In the genomic region with DNA sequence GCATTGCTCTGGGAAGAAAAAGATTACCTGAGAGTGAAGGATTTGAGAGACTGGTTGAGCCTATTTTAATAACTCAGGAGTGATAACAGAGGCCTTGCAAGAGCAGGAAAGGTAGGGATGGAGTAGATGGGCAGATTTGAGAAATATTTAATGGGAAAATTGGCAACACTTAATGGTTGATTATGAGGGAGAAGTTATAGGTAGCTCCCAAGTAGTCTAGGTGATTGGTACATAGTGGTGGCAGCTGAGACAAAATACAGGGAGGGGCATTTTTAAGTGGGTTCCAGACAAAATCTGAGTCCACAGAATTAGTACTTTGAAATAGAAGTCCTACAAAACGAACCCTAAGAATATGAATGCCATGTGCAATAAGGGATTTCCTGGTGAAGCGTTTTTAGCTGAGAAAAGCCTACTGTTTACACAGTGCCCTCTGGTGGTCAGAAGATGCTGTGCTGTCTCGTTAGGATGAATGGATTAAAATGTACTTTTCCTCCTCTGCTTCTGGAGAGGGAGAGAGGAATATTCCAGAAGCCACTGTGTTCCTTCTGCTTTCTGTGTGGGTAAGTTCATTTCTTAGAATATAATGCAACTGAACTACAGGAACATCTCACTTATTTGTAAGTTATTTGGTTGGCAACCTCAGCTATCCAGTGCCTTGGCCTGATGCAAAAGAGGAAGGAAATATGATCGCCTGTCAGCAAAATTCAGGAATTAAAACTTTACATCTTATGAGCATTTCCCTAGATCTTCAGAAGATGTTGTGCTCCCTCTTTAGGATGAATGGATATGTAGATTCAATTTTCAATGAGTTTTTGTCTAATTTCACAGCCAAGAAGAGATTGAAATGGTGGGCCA, we compare ENCODE assay signal across 8 cellular contexts. TPM values are rescaled to one million over a fixed set of nuclear protein-coding genes. Genes with fewer than 3 reads are reported as not detected.
DNase-seq lines count a peak whose midpoint lies in the region; ATAC-seq and TF ChIP-seq lines count a peak whose summit lies in the region.

No MANE protein-coding gene starts in this region.

- H3K36me3 Mint-ChIP-seq in type B pancreatic cell, result peaks cover 7% of the 10 kb centered on the region

- H3K27ac Mint-ChIP-seq in type B pancreatic cell, result peak overlapping the region; percentile 13

- H3K9me3 ChIP-seq in MG63 (no peaks in the 10 kb centered on the region), RWPE2 (ENCODE audit: severe bottlenecking) (no peaks in the 10 kb centered on the region)

- peaks cover 38% of the 10 kb centered on the region for H3K4me1 ChIP-seq in RWPE2 (ENCODE audit: insufficient read depth, poor library complexity, severe bottlenecking)

- H3K27me3 ChIP-seq in MG63, result no peaks in the 10 kb centered on the region
- H3K27me3 ChIP-seq in RWPE2 (ENCODE audit: insufficient read depth, poor library complexity, severe bottlenecking), result no peaks in the 10 kb centered on the region

- H3K27me3 Mint-ChIP-seq in type B pancreatic cell, result no peaks in the 10 kb centered on the region

- ATAC-seq in RWPE2 (ENCODE audit: low read depth) (peak; percentile 46), omental fat pad (ENCODE audit: low FRiP score) (peak; percentile 45), HG02852 (IDR thresholded peaks at IDR 0.05; ENCODE audit: unreplicated experiment) (no peak)

- peaks cover 12% of the 10 kb centered on the region; the same call in 1 of the 2 replicates for H3K36me3 ChIP-seq in MG63
- peaks cover 14% of the 10 kb centered on the region for H3K36me3 ChIP-seq in RWPE2 (ENCODE audit: low read depth)

- DNase-seq in ELR (ENCODE audit: low read depth) (peak; percentile 82), MG63 (peak; percentile 12), RWPE2 (ENCODE audit: low spot score) (no peak), foreskin fibroblast (peak; percentile 50 to 85), omental fat pad (ENCODE audit: low spot score) (peak; percentile 79), type B pancreatic cell (ENCODE audit: extremely low spot score, unreplicated experiment) (no peak)
- DNase-seq in activated gamma-delta T cell treated with anti-CD3 and anti-CD28 coated beads, Interleukin-2, amount 50 U/mL, for 16 hours (ENCODE audit: low read depth), result peak; percentile 61

- TF ChIP-seq CTCF in RWPE2 (IDR thresholded peaks at IDR 0.05; ENCODE audit: poor library complexity, severe bottlenecking), result peak; percentile 99
- peak; percentile 89 for TF ChIP-seq CTCF in foreskin fibroblast (IDR thresholded peaks at IDR 0.05; ENCODE audit: low read depth, low read length)
- TF ChIP-seq CTCF in omental fat pad (IDR thresholded peaks at IDR 0.05), result peak in 2 of 3 donors; percentile 13 to 56
- peak; percentile 96 for TF ChIP-seq CTCF in type B pancreatic cell (conservative IDR thresholded peaks at IDR 0.05)

- H3K4me1 Mint-ChIP-seq in type B pancreatic cell (ENCODE audit: unreplicated experiment), result peaks cover 42% of the 10 kb centered on the region

- H3K9me3 Mint-ChIP-seq in type B pancreatic cell, result no peaks in the 10 kb centered on the region

- no peak overlapping the region for H3K4me3 Mint-ChIP-seq in type B pancreatic cell

- H3K27ac ChIP-seq in RWPE2 (ENCODE audit: poor library complexity, severe bottlenecking), result peak overlapping the region; percentile 29

- H3K4me3 ChIP-seq in MG63 (no peak overlapping the region), RWPE2 (ENCODE audit: severe bottlenecking) (no peak overlapping the region), foreskin fibroblast (ENCODE audit: low read depth in 1 of 2, low read length in 2 of 2) (no peak overlapping the region)

RNA-seq across cellular contexts. Expression of gene ZBTB1, which starts 6.5 kb away (rescaled TPM):
- total RNA-seq in MG63 (2014; rRNA removed; shearing (Covaris generic); ENCODE audit: low replicate concordance), result 16.8 and 28.1 TPM in 2 replicates
- total RNA-seq in omental fat pad (10 to 100 TPM; 35.9 to 54.2 (median 43.7) TPM), type B pancreatic cell (ENCODE audit: low replicate concordance) (33.5 and 43.2 TPM in 2 replicates)

RNA-seq across cellular contexts. Expression of gene ZBTB25, which starts 7.4 kb away (rescaled TPM):
- 0.57 and 1.6 TPM in 2 replicates for total RNA-seq in MG63 (2014; rRNA removed; shearing (Covaris generic); ENCODE audit: low replicate concordance)
- total RNA-seq in omental fat pad (10 to 100 TPM in 1 of 4 donors, 1 to 10 TPM in 3; 5.5 to 12.3 (median 8.6) TPM), type B pancreatic cell (ENCODE audit: low replicate concordance) (7.6 and 11.3 TPM in 2 replicates)

RNA-seq across cellular contexts. Expression of gene HSPA2, which starts 29.5 kb away (rescaled TPM):
- total RNA-seq in MG63 (2014; rRNA removed; shearing (Covaris generic); ENCODE audit: low replicate concordance), result 5.2 and 7.1 TPM in 2 replicates
- total RNA-seq in omental fat pad (10 to 100 TPM in 3 of 4 donors, 1 to 10 TPM in 1; 4.7 to 23.4 (median 17.5) TPM), type B pancreatic cell (ENCODE audit: low replicate concordance) (1.5 and 1.9 TPM in 2 replicates)

RNA-seq across cellular contexts. Expression of gene PPP1R36, which starts 38.7 kb away (rescaled TPM):
- not detected in 2 replicates for total RNA-seq in MG63 (2014; rRNA removed; shearing (Covaris generic); ENCODE audit: low replicate concordance)
- 1 to 10 TPM in 3 of 4 donors, under 1 TPM in 1; 0.63 to 3.2 (median 2.1) TPM for total RNA-seq in omental fat pad
- total RNA-seq in type B pancreatic cell (ENCODE audit: low replicate concordance), result 0.57 and 0.70 TPM in 2 replicates

RNA-seq across cellular contexts. Expression of gene AKAP5, which starts 45.8 kb away (rescaled TPM):
- total RNA-seq in MG63 (2014; rRNA removed; shearing (Covaris generic); ENCODE audit: low replicate concordance), result 0.10 TPM in 1 of 2 replicates, not detected in the other
- total RNA-seq in omental fat pad, result 1 to 10 TPM in 1 of 4 donors, under 1 TPM in 3; 0.47 to 1.4 (median 0.66) TPM
- total RNA-seq in type B pancreatic cell (ENCODE audit: low replicate concordance), result 0.52 and 1.4 TPM in 2 replicates

Comparison
In these comparisons a context has a peak if more than half of its experiments do, and no peak if none do; other contexts are left out.
1. DNase-seq: peak in ELR (single experiment), MG63 (single experiment), activated gamma-delta T cell treated with anti-CD3 and anti-CD28 coated beads, Interleukin-2, amount 50 U/mL, for 16 hours (single experiment), foreskin fibroblast (2 of 2) and omental fat pad (single experiment); none in RWPE2 (single experiment) and type B pancreatic cell (single experiment).
2. CTCF ChIP-seq: peak in every context shown above with its lines; median percentile 99 in RWPE2; 96 in type B pancreatic cell; 89 in foreskin fibroblast; 34 in omental fat pad.